ENCODE assay signal across 21 cellular contexts in genomic region chrX:72027914-72028307, GRCh38.
DNase-seq lines count a peak whose midpoint lies in the region; ATAC-seq and TF ChIP-seq lines count a peak whose summit lies in the region.
"Had no signal": no experiment of that assay in that cellular context is flagged by ENCODE, and none has a peak within 500 bp of the region (broad histone marks: within the 10 kb centered on the region; RNA-seq: fewer than 3 reads in every experiment).

No MANE protein-coding gene starts in this region.

- H3K36me3 Mint-ChIP-seq in glutamatergic neuron (ENCODE audit: unreplicated experiment): no peaks in the 10 kb centered on the region
- H3K36me3 Mint-ChIP-seq: natural killer cell, T-cell had no signal

- H3K4me3 Mint-ChIP-seq in glutamatergic neuron (ENCODE audit: unreplicated experiment): no peak overlapping the region
- H3K4me3 Mint-ChIP-seq: activated CD4-positive, alpha-beta memory T cell treated with anti-CD3 and anti-CD28 coated beads, Interleukin-2, amount 10 ng/mL, durations not matched to agents 7 days and 5 days; natural killer cell; stimulated activated naive CD8-positive, alpha-beta T cell treated with anti-CD3 and anti-CD28 coated beads, Interleukin-15, amount 100 ng/mL, for 72 hours; T-cell had no signal

- 75 to 100% methylated on average over 2 of the region's 2 CpGs for WGBS in lung, 2 donors
- WGBS in sigmoid colon, 2 donors: 90 to 91% methylated on average over 2 of the region's 2 CpGs

- H3K27ac Mint-ChIP-seq in glutamatergic neuron (ENCODE audit: unreplicated experiment): no peak overlapping the region
- H3K27ac Mint-ChIP-seq: activated CD4-positive, alpha-beta memory T cell treated with anti-CD3 and anti-CD28 coated beads, Interleukin-2, amount 10 ng/mL, durations not matched to agents 7 days and 5 days; natural killer cell; stimulated activated naive CD8-positive, alpha-beta T cell treated with anti-CD3 and anti-CD28 coated beads, Interleukin-15, amount 100 ng/mL, for 72 hours; T-cell had no signal

- ATAC-seq in lung (ENCODE audit: insufficient read depth, low FRiP score): no peak
- ATAC-seq in GM18909 (IDR thresholded peaks at IDR 0.05; ENCODE audit: poor library complexity, unreplicated experiment): no peak
- ATAC-seq in HG02884 (IDR thresholded peaks at IDR 0.05; ENCODE audit: unreplicated experiment): no peak
- no peak for ATAC-seq in HG03439 (IDR thresholded peaks at IDR 0.05; ENCODE audit: unreplicated experiment)
- ATAC-seq: activated CD4-positive, CD25-positive, alpha-beta regulatory T cell treated with anti-CD3 and anti-CD28 coated beads, Interleukin-2, amount 50 U/mL, for 24 hours; natural killer cell; right lobe of liver; stimulated activated naive CD8-positive, alpha-beta T cell treated with anti-CD3 and anti-CD28 coated beads, Interleukin-15, amount 100 ng/mL, for 72 hours; T-cell; upper lobe of right lung had no signal

- peak overlapping the region; percentile 43 for H3K4me3 ChIP-seq in AG09309 (ENCODE audit: control insufficient read depth, low read depth, low read length)
- H3K4me3 ChIP-seq in ascending aorta: peak overlapping the region; percentile 6 to 61
- H3K4me3 ChIP-seq in lung: no peak overlapping the region
- H3K4me3 ChIP-seq in sigmoid colon: peak overlapping the region in 3 of 4 donors; percentile 28 to 36 (median 35)
- H3K4me3 ChIP-seq: HAP-1, ovary, right lobe of liver, upper lobe of right lung had no signal

- H3K27me3 Mint-ChIP-seq in glutamatergic neuron (ENCODE audit: unreplicated experiment): no peaks in the 10 kb centered on the region

- TF ChIP-seq EP300 in sigmoid colon (IDR thresholded peaks at IDR 0.05): no peak

- TF ChIP-seq CTCF in AG09309 (IDR thresholded peaks at IDR 0.05; ENCODE audit: control insufficient read depth, insufficient read depth, low read depth, low read length, missing control alignments): no peak
- TF ChIP-seq CTCF in ascending aorta (IDR thresholded peaks at IDR 0.05): no peak
- TF ChIP-seq CTCF in lung (IDR thresholded peaks at IDR 0.05; ENCODE audit: control extremely low read depth, extremely low read depth): no peak
- TF ChIP-seq CTCF in sigmoid colon (IDR thresholded peaks at IDR 0.05): no peak
- TF ChIP-seq CTCF in glutamatergic neuron (IDR thresholded peaks at IDR 0.05; ENCODE audit: partially characterized antibody, unreplicated experiment): no peak

- H3K36me3 ChIP-seq in ascending aorta (no peaks in the 10 kb centered on the region), lung (ENCODE audit: control insufficient read depth in 2 of 2, insufficient read depth in 2 of 2, low read length in 2 of 2) (no peaks in the 10 kb centered on the region), sigmoid colon (no peaks in the 10 kb centered on the region)
- H3K36me3 ChIP-seq: HAP-1, ovary, right lobe of liver, upper lobe of right lung had no signal

- H3K9me3 ChIP-seq in ascending aorta (peaks cover 0 to 5% of the 10 kb centered on the region in 2 donors), lung (ENCODE audit: control insufficient read depth in 2 of 2, insufficient read depth in 1 of 2, low read length in 1 of 2) (no peaks in the 10 kb centered on the region), sigmoid colon (no peaks in the 10 kb centered on the region)
- H3K9me3 ChIP-seq: HAP-1, ovary, right lobe of liver, upper lobe of right lung had no signal

- intact Hi-C loops in ascending aorta (cut with DNase I): loop anchor here (5.0 kb wide), 1 partner anchor 34 kb away; no protein-coding TSS in a partner anchor
- intact Hi-C loops in sigmoid colon (cut with DNase I): no loop called here

- H3K27me3 ChIP-seq in ascending aorta: no peaks in the 10 kb centered on the region
- no peaks in the 10 kb centered on the region for H3K27me3 ChIP-seq in lung (ENCODE audit: control insufficient read depth, insufficient read depth)
- peaks cover 0 to 3% (median 0%) of the 10 kb centered on the region in 3 donors for H3K27me3 ChIP-seq in sigmoid colon
- H3K27me3 ChIP-seq: ovary, right lobe of liver, upper lobe of right lung had no signal

- H3K4me1 Mint-ChIP-seq in glutamatergic neuron (ENCODE audit: low read depth, unreplicated experiment): peaks cover 8% of the 10 kb centered on the region

- no peaks in the 10 kb centered on the region for H3K4me1 ChIP-seq in ascending aorta
- peaks cover 0 to 3% of the 10 kb centered on the region in 2 donors for H3K4me1 ChIP-seq in lung (ENCODE audit: control insufficient read depth in 2 of 2, insufficient read depth in 2 of 2, low read length in 2 of 2)
- H3K4me1 ChIP-seq in sigmoid colon: peaks cover 0 to 39% (median 22%) of the 10 kb centered on the region in 4 donors
- H3K4me1 ChIP-seq: HAP-1, upper lobe of right lung had no signal

- H3K27ac ChIP-seq in ascending aorta (peak overlapping the region; percentile 34 to 67), lung (ENCODE audit: low read depth in 1 of 2, low read length in 1 of 2) (no peak overlapping the region), sigmoid colon (peak overlapping the region; percentile 68 to 78 (median 73))
- H3K27ac ChIP-seq: C4-2B, ovary, upper lobe of right lung had no signal

- no peak for TF ChIP-seq POLR2A in sigmoid colon (IDR thresholded peaks at IDR 0.05)

- no peaks in the 10 kb centered on the region for H3K9me3 Mint-ChIP-seq in glutamatergic neuron (ENCODE audit: unreplicated experiment)
- H3K9me3 Mint-ChIP-seq: activated CD4-positive, alpha-beta memory T cell treated with anti-CD3 and anti-CD28 coated beads, Interleukin-2, amount 10 ng/mL, durations not matched to agents 7 days and 5 days; natural killer cell; stimulated activated naive CD8-positive, alpha-beta T cell treated with anti-CD3 and anti-CD28 coated beads, Interleukin-15, amount 100 ng/mL, for 72 hours; T-cell had no signal

- no peak for DNase-seq in AG09309 (ENCODE audit: low read depth)
- DNase-seq in ascending aorta (ENCODE audit: low spot score in 2 of 2): peak in 1 of 2 donors; percentile 56
- DNase-seq in lung (ENCODE audit: low spot score): peak; percentile 16
- DNase-seq in sigmoid colon: peak; percentile 46
- DNase-seq in glutamatergic neuron: no peak
- DNase-seq: activated CD4-positive, alpha-beta memory T cell treated with anti-CD3 and anti-CD28 coated beads, Interleukin-2, amount 10 ng/mL, durations not matched to agents 7 days and 5 days; natural killer cell; NCI-H1105 treated with DMSO at 0.1 percent for 48 hours; NCI-H2029; NCI-H226; ovary; right lobe of liver; stimulated activated naive CD8-positive, alpha-beta T cell treated with anti-CD3 and anti-CD28 coated beads, Interleukin-15, amount 100 ng/mL, for 72 hours; T-cell; upper lobe of right lung had no signal

Comparison
In these comparisons a context has a peak if more than half of its experiments do, and no peak if none do; other contexts are left out.
1. DNase-seq: peak in lung (single experiment) and sigmoid colon (single experiment); none in AG09309 (single experiment) and glutamatergic neuron (single experiment).
2. H3K27ac ChIP-seq: peak in ascending aorta (2 of 2) and sigmoid colon (4 of 4); none in lung (0 of 2).